ENCODE assay signal across 8 cellular contexts in the genomic region with DNA sequence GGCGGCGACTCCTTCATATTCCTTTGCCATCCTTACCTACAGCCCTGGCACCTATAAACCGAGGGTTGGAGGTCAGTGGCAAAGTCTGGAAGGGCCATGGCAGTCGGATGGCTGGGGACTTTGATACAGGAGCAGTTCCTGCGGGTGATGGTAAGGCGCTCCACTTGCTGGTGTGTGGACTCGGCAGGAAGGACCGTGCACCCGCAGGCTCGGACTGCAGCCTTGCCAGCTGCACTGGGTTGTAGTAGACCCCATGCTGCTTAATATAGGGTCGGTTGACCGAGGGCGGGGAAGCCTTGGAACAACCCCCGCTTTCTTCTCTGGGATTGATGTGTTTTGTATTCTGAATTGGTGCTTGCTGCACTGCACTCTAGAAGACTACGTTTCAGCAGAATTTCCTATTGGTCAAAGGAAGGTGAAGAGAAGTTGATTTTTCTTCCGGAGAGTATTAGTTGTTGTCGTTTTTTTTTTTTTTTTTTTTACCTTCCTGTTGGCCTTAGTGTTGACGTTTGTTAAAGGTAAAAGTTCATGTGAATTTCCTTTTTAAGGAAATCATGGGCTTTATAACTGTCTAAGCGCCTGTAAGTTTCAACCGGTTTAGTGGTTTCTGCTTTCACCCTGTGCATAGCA. TPM values are rescaled to one million over a fixed set of nuclear protein-coding genes. Genes with fewer than 3 reads are reported as not detected.
DNase-seq lines count a peak whose midpoint lies in the region; ATAC-seq and TF ChIP-seq lines count a peak whose summit lies in the region.

No MANE protein-coding gene starts in this region.

- no peaks in the 10 kb centered on the region for H3K9me2 ChIP-seq in neural cell (ENCODE audit: insufficient read depth, low read length)

- no peaks in the 10 kb centered on the region for H3K9me3 ChIP-seq in neural cell (ENCODE audit: low read length)

- H3K36me3 ChIP-seq in neural cell (ENCODE audit: insufficient read depth, low read length) (no peaks in the 10 kb centered on the region), urinary bladder (ENCODE audit: insufficient read depth) (no peaks in the 10 kb centered on the region)

- H3K4me3 ChIP-seq in neural cell (ENCODE audit: low read length) (peak overlapping the region; percentile 98), urinary bladder (ENCODE audit: low read depth, low read length) (peak overlapping the region; percentile 80)

- intact Hi-C loops in activated T-helper 2 cell treated with anti-CD3 and anti-CD28 coated beads, Interferon-gamma antibody, Interleukin-2, Interleukin-4, amounts not matched to agents 10 μg/mL and 5 μg/mL and 100 μg/mL, durations not matched to agents 14 hours and 24 hours and 36 hours (cut with micrococcal nuclease), result loop anchor here (1.0 to 10.0 kb wide), 8 partner anchors 22 to 1242 kb away; a partner anchor contains a TSS

- no peak for TF ChIP-seq EP300 in neural cell (conservative IDR thresholded peaks at IDR 0.05; ENCODE audit: poor library complexity, severe bottlenecking)

- no peaks in the 10 kb centered on the region for H4K20me1 ChIP-seq in neural cell (ENCODE audit: insufficient read depth)

- peak; percentile 8 for TF ChIP-seq RAD21 in neural cell (conservative IDR thresholded peaks at IDR 0.05)

- H2AFZ ChIP-seq in neural cell (ENCODE audit: low read depth, low read length), result peak overlapping the region; percentile 86

- WGBS in urinary bladder, result 4% methylated on average over 20 of the region's 20 CpGs

- no peaks in the 10 kb centered on the region for H3K27me3 ChIP-seq in foreskin keratinocyte
- H3K27me3 ChIP-seq in neural cell (ENCODE audit: insufficient read depth, low read depth, low read length), result no peaks in the 10 kb centered on the region

- H3K4me1 ChIP-seq in foreskin keratinocyte (no peaks in the 10 kb centered on the region), urinary bladder (ENCODE audit: insufficient read depth) (no peaks in the 10 kb centered on the region)

- H3K36me3 Mint-ChIP-seq in activated T-helper 2 cell treated with anti-CD3 and anti-CD28 coated beads, Interferon-gamma antibody, Interleukin-2, Interleukin-4, amounts not matched to agents 10 μg/mL and 5 μg/mL and 100 μg/mL, durations not matched to agents 14 hours and 24 hours and 36 hours (ENCODE audit: low read depth), result peaks cover 32% of the 10 kb centered on the region

- ATAC-seq in GM18502 (IDR thresholded peaks at IDR 0.05; ENCODE audit: poor library complexity, unreplicated experiment) (peak; percentile 40), HG02970 (IDR thresholded peaks at IDR 0.05; ENCODE audit: low FRiP score, unreplicated experiment) (peak; percentile 35), foreskin keratinocyte (peak; percentile 53)

- H3K4me3 Mint-ChIP-seq in activated T-helper 2 cell treated with anti-CD3 and anti-CD28 coated beads, Interferon-gamma antibody, Interleukin-2, Interleukin-4, amounts not matched to agents 10 μg/mL and 5 μg/mL and 100 μg/mL, durations not matched to agents 14 hours and 24 hours and 36 hours (ENCODE audit: low read depth), result peak overlapping the region; percentile 98

- peak overlapping the region; percentile 79 for H3K4me2 ChIP-seq in neural cell (ENCODE audit: low read length)

- H3K27ac ChIP-seq in foreskin keratinocyte (peak overlapping the region; percentile 67), neural cell (ENCODE audit: low read length) (peak overlapping the region; percentile 85), urinary bladder (ENCODE audit: low read depth) (peak overlapping the region; percentile 95)

- peaks cover 49% of the 10 kb centered on the region for H3K4me1 Mint-ChIP-seq in activated T-helper 2 cell treated with anti-CD3 and anti-CD28 coated beads, Interferon-gamma antibody, Interleukin-2, Interleukin-4, amounts not matched to agents 10 μg/mL and 5 μg/mL and 100 μg/mL, durations not matched to agents 14 hours and 24 hours and 36 hours (ENCODE audit: low read depth)

- H3K9ac ChIP-seq in neural cell (ENCODE audit: low read length), result peak overlapping the region; percentile 95

- H3K9me3 Mint-ChIP-seq in activated T-helper 2 cell treated with anti-CD3 and anti-CD28 coated beads, Interferon-gamma antibody, Interleukin-2, Interleukin-4, amounts not matched to agents 10 μg/mL and 5 μg/mL and 100 μg/mL, durations not matched to agents 14 hours and 24 hours and 36 hours, result no peaks in the 10 kb centered on the region

- peaks cover 29% of the 10 kb centered on the region for H3K79me2 ChIP-seq in neural cell (replicated peaks; ENCODE audit: insufficient read depth, low read length)

- no peaks in the 10 kb centered on the region for H3K27me3 Mint-ChIP-seq in activated T-helper 2 cell treated with anti-CD3 and anti-CD28 coated beads, Interferon-gamma antibody, Interleukin-2, Interleukin-4, amounts not matched to agents 10 μg/mL and 5 μg/mL and 100 μg/mL, durations not matched to agents 14 hours and 24 hours and 36 hours (ENCODE audit: low read depth)

- TF ChIP-seq CTCF in foreskin keratinocyte (conservative IDR thresholded peaks at IDR 0.05) (no peak), neural cell (IDR thresholded peaks at IDR 0.05; ENCODE audit: poor library complexity, severe bottlenecking) (no peak)

- no peaks in the 10 kb centered on the region for H3F3A ChIP-seq in neural cell (ENCODE audit: insufficient read depth, low read length, poor library complexity, severe bottlenecking)

- H3K27ac Mint-ChIP-seq in activated T-helper 2 cell treated with anti-CD3 and anti-CD28 coated beads, Interferon-gamma antibody, Interleukin-2, Interleukin-4, amounts not matched to agents 10 μg/mL and 5 μg/mL and 100 μg/mL, durations not matched to agents 14 hours and 24 hours and 36 hours, result peak overlapping the region; percentile 89

- DNase-seq in A172 (ENCODE audit: low spot score), result peak; percentile 31
- DNase-seq in NCI-H345 treated with DMSO at 0.1 percent for 48 hours (lab: John Stamatoyannopoulos, UW; ENCODE audit: unreplicated experiment), result peak; percentile 19
- peak; percentile 34 for DNase-seq in activated T-helper 2 cell treated with anti-CD3 and anti-CD28 coated beads, Interferon-gamma antibody, Interleukin-2, Interleukin-4, amounts not matched to agents 10 μg/mL and 5 μg/mL and 100 μg/mL, durations not matched to agents 14 hours and 24 hours and 36 hours (ENCODE audit: low spot score)
- DNase-seq in foreskin keratinocyte, result peak in 1 of 2 donors; percentile 36

TF ChIP-seq in neural cell, 6 proteins besides CTCF, POLR2A, EP300 and RAD21:
- TF ChIP-seq POLR2AphosphoS5 (IDR thresholded peaks at IDR 0.05), result no peak
- no peak for TF ChIP-seq TAF1 (IDR thresholded peaks at IDR 0.05; ENCODE audit: low read depth)
- TF ChIP-seq, protein P1, sequence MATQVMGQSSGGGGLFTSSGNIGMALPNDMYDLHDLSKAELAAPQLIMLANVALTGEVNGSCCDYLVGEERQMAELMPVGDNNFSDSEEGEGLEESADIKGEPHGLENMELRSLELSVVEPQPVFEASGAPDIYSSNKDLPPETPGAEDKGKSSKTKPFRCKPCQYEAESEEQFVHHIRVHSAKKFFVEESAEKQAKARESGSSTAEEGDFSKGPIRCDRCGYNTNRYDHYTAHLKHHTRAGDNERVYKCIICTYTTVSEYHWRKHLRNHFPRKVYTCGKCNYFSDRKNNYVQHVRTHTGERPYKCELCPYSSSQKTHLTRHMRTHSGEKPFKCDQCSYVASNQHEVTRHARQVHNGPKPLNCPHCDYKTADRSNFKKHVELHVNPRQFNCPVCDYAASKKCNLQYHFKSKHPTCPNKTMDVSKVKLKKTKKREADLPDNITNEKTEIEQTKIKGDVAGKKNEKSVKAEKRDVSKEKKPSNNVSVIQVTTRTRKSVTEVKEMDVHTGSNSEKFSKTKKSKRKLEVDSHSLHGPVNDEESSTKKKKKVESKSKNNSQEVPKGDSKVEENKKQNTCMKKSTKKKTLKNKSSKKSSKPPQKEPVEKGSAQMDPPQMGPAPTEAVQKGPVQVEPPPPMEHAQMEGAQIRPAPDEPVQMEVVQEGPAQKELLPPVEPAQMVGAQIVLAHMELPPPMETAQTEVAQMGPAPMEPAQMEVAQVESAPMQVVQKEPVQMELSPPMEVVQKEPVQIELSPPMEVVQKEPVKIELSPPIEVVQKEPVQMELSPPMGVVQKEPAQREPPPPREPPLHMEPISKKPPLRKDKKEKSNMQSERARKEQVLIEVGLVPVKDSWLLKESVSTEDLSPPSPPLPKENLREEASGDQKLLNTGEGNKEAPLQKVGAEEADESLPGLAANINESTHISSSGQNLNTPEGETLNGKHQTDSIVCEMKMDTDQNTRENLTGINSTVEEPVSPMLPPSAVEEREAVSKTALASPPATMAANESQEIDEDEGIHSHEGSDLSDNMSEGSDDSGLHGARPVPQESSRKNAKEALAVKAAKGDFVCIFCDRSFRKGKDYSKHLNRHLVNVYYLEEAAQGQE (IDR thresholded peaks at IDR 0.05; ENCODE audit: borderline replicate concordance), result no peak
- TF ChIP-seq MXI1 (conservative IDR thresholded peaks at IDR 0.05; ENCODE audit: poor library complexity, severe bottlenecking), result no peak
- no peak for TF ChIP-seq EZH2 (IDR thresholded peaks at IDR 0.05; ENCODE audit: borderline replicate concordance, insufficient read depth, low read length, poor library complexity, severe bottlenecking)

RNA-seq across cellular contexts. Expression of a gene that starts 0.7 kb away (rescaled TPM):
- 21.4 and 22.0 TPM in 2 replicates for total RNA-seq in A172 (2014; rRNA removed; shearing (Covaris generic))
- 28.1 and 32.6 TPM in 2 replicates for total RNA-seq in activated T-helper 2 cell treated with anti-CD3 and anti-CD28 coated beads, Interferon-gamma antibody, Interleukin-2, Interleukin-4, amounts not matched to agents 10 μg/mL and 5 μg/mL and 100 μg/mL, durations not matched to agents 14 hours and 24 hours and 36 hours
- 25.5 and 29.4 TPM in 2 replicates for total RNA-seq in foreskin keratinocyte
- polyA plus RNA-seq in foreskin keratinocyte, result 3.1 and 3.4 TPM in 2 replicates
- polyA plus RNA-seq in neural cell, result 111 and 126 TPM in 2 replicates
- 309 and 341 TPM in 2 replicates for polyA minus RNA-seq in neural cell
- 221 TPM for total RNA-seq in urinary bladder
- 31.3 TPM for polyA plus RNA-seq in urinary bladder
